In genomic region chr4:107622006-107622405, GRCh38 we compare ENCODE assay signal across 28 cellular contexts.
"Had no signal": no experiment of that assay in that cellular context is flagged by ENCODE, and none has a peak within 500 bp of the region (broad histone marks: within the 10 kb centered on the region; RNA-seq: fewer than 3 reads in every experiment).

No MANE protein-coding gene starts in this region.

- H3K36me3 ChIP-seq: colonic mucosa, gastrocnemius medialis, heart left ventricle had no signal

- H3K9me3 ChIP-seq: colonic mucosa, esophagus squamous epithelium, gastrocnemius medialis had no signal

- H3K27me3 ChIP-seq: colonic mucosa, dorsolateral prefrontal cortex, esophagus muscularis mucosa, esophagus squamous epithelium, foreskin keratinocyte, gastrocnemius medialis, gastroesophageal sphincter, heart left ventricle, heart right ventricle had no signal

- H3K4me3 ChIP-seq: colonic mucosa, coronary artery, dorsolateral prefrontal cortex, esophagus muscularis mucosa, esophagus squamous epithelium, gastrocnemius medialis, gastroesophageal sphincter, heart left ventricle, heart right ventricle had no signal

- ATAC-seq: effector memory CD8-positive, alpha-beta T cell; esophagus mucosa; foreskin keratinocyte; gastrocnemius medialis; gastroesophageal sphincter; heart left ventricle; heart right ventricle had no signal

- H3K27ac ChIP-seq: colonic mucosa, coronary artery, dorsolateral prefrontal cortex, epithelial cell of prostate, esophagus muscularis mucosa, esophagus squamous epithelium, foreskin keratinocyte, gastrocnemius medialis, gastroesophageal sphincter, heart left ventricle, heart right ventricle had no signal

- H3K4me1 ChIP-seq: colonic mucosa, foreskin keratinocyte, gastrocnemius medialis had no signal

- DNase-seq: colonic mucosa; cortex of kidney; dermis blood vessel endothelial cell; dorsolateral prefrontal cortex; effector CD4-positive, alpha-beta T cell; effector CD8-positive, alpha-beta T cell; effector memory CD4-positive, alpha-beta T cell; effector memory CD8-positive, alpha-beta T cell; endodermal cell; erythroblast; esophagus squamous epithelium; foreskin fibroblast; foreskin keratinocyte; foreskin melanocyte; gastrocnemius medialis; glutamatergic neuron; head of caudate nucleus; heart left ventricle; heart right ventricle had no signal

- FAIRE-seq: colon, endometrium, endothelial cell of umbilical vein, frontal cortex had no signal
